ENCODE assay signal across 22 cellular contexts in the genomic region with DNA sequence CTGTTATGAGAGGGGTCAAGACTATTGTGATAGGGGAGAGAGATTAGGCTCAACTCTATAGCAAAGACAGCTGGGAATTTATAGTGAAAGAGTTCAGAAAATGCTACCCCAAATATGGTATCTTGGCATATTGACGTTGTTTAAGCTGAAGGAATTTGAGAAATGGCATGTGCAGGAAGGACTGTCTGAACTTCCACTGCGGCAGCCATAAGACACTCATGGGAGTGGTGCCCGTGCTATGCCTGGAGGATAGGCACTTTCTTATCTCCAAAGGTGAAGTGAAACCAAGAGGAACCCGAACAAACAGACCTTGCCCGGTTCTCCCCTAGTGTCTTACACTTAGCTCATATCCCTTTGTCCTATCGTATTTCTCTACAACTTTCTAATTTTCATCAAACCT.
"Had no signal": no experiment of that assay in that cellular context is flagged by ENCODE, and none has a peak within 500 bp of the region (broad histone marks: within the 10 kb centered on the region; RNA-seq: fewer than 3 reads in every experiment).

No MANE protein-coding gene starts in this region.

- H3K27ac ChIP-seq: HL-60 had no signal

- H3K27me3 ChIP-seq: MG63 had no signal

- H3K9me3 ChIP-seq: MG63, SK-N-SH had no signal

- H3K36me3 ChIP-seq: MG63 had no signal

- FAIRE-seq: RCC 7860 had no signal

- H3K4me2 ChIP-seq: SK-N-SH had no signal

- H3K4me3 ChIP-seq: MG63 had no signal

- DNase-seq: Karpas-422, KG1, MG63, NCI-H1092, NCI-H1105 treated with DMSO at 0.1 percent for 48 hours, NCI-H1436, NCI-H187, NCI-H2029, NCI-H2081 treated with DMSO at 0.1 percent for 48 hours, NCI-H2171, NCI-H226, NCI-H446, NCI-H510A, NCI-H524 treated with DMSO at 0.1 percent for 48 hours, NCI-H69, NCI-H774, Right ventricle myocardium superior, RPMI8226, SK-N-SH, SW 1271 had no signal

- H3K9ac ChIP-seq: SK-N-SH had no signal
